8 cellular contexts compared by ENCODE assay signal in genomic region chr6:116280161-116280959, GRCh38. TPM values are rescaled to one million over a fixed set of nuclear protein-coding genes. Genes with fewer than 3 reads are reported as not detected.
DNase-seq lines count a peak whose midpoint lies in the region; ATAC-seq and TF ChIP-seq lines count a peak whose summit lies in the region.

No MANE protein-coding gene starts in this region.

- ATAC-seq in Right ventricle myocardium superior (ENCODE audit: poor library complexity), result no peak
- ATAC-seq in HG02623 (IDR thresholded peaks at IDR 0.05; ENCODE audit: unreplicated experiment), result no peak
- no peak for ATAC-seq in HG03520 (IDR thresholded peaks at IDR 0.05; ENCODE audit: unreplicated experiment)
- ATAC-seq in esophagus mucosa, result no peak

- H3K9me3 Mint-ChIP-seq in T-helper 2 cell treated with Interferon-gamma antibody and Interleukin-4, amounts not matched to agents 5 μg/mL and 100 μg/mL, for 36 hours, result no peaks in the 10 kb centered on the region
- no peaks in the 10 kb centered on the region for H3K9me3 Mint-ChIP-seq in progenitor cell of endocrine pancreas (ENCODE audit: low read depth)

- H3K9me3 ChIP-seq in left ventricle myocardium inferior (replicated peaks), result no peaks in the 10 kb centered on the region

- H3K4me3 ChIP-seq in left ventricle myocardium inferior, result peak overlapping the region; percentile 85
- H3K4me3 ChIP-seq in fibroblast of mammary gland (ENCODE audit: control insufficient read depth, low read depth, low read length), result peak overlapping the region; percentile 94

- peaks cover 38% of the 10 kb centered on the region for H3K4me1 Mint-ChIP-seq in T-helper 2 cell treated with Interferon-gamma antibody and Interleukin-4, amounts not matched to agents 5 μg/mL and 100 μg/mL, for 36 hours (ENCODE audit: low read depth)
- peaks cover 39% of the 10 kb centered on the region for H3K4me1 Mint-ChIP-seq in progenitor cell of endocrine pancreas (ENCODE audit: low read depth)

- peaks cover 32% of the 10 kb centered on the region for H3K36me3 Mint-ChIP-seq in T-helper 2 cell treated with Interferon-gamma antibody and Interleukin-4, amounts not matched to agents 5 μg/mL and 100 μg/mL, for 36 hours (ENCODE audit: low read depth)
- peaks cover 21% of the 10 kb centered on the region for H3K36me3 Mint-ChIP-seq in progenitor cell of endocrine pancreas (ENCODE audit: insufficient read depth)

- peaks cover 8% of the 10 kb centered on the region for H3K36me3 ChIP-seq in left ventricle myocardium inferior

- H3K4me1 ChIP-seq in left ventricle myocardium inferior, result peaks cover 58% of the 10 kb centered on the region

- no peaks in the 10 kb centered on the region for H3K27me3 ChIP-seq in left ventricle myocardium inferior (ENCODE audit: low read depth)

- TF ChIP-seq CTCF in left ventricle myocardium inferior (IDR thresholded peaks at IDR 0.05; ENCODE audit: borderline replicate concordance), result no peak
- no peak for TF ChIP-seq CTCF in fibroblast of mammary gland (conservative IDR thresholded peaks at IDR 0.05; ENCODE audit: control insufficient read depth, insufficient read depth, low read depth, low read length)
- TF ChIP-seq CTCF in progenitor cell of endocrine pancreas (IDR thresholded peaks at IDR 0.05; ENCODE audit: unreplicated experiment), result no peak

- H3K27ac ChIP-seq in left ventricle myocardium inferior (replicated peaks), result peak overlapping the region; percentile 96

- H3K27ac Mint-ChIP-seq in T-helper 2 cell treated with Interferon-gamma antibody and Interleukin-4, amounts not matched to agents 5 μg/mL and 100 μg/mL, for 36 hours, result peak overlapping the region; percentile 99
- H3K27ac Mint-ChIP-seq in progenitor cell of endocrine pancreas, result peak overlapping the region; percentile 100

- peak overlapping the region; percentile 99 for H3K4me3 Mint-ChIP-seq in T-helper 2 cell treated with Interferon-gamma antibody and Interleukin-4, amounts not matched to agents 5 μg/mL and 100 μg/mL, for 36 hours
- peak overlapping the region; percentile 99 for H3K4me3 Mint-ChIP-seq in progenitor cell of endocrine pancreas (ENCODE audit: low read depth)

- H3K27me3 Mint-ChIP-seq in T-helper 2 cell treated with Interferon-gamma antibody and Interleukin-4, amounts not matched to agents 5 μg/mL and 100 μg/mL, for 36 hours (ENCODE audit: low read depth), result peaks cover 3% of the 10 kb centered on the region
- no peaks in the 10 kb centered on the region for H3K27me3 Mint-ChIP-seq in progenitor cell of endocrine pancreas

- intact Hi-C loops in left ventricle myocardium inferior (cut with micrococcal nuclease) (no loop called here), Right ventricle myocardium superior (cut with DNase I) (no loop called here)

- DNase-seq in left ventricle myocardium inferior (no peak), Right ventricle myocardium superior (no peak), fibroblast of mammary gland (ENCODE audit: low read depth) (peak; percentile 30), progenitor cell of endocrine pancreas (ENCODE audit: low spot score, unreplicated experiment) (no peak)
- DNase-seq in T-helper 2 cell treated with Interferon-gamma antibody and Interleukin-4, amounts not matched to agents 5 μg/mL and 100 μg/mL, for 36 hours (ENCODE audit: low spot score), result no peak

RNA-seq across cellular contexts. Expression of gene TSPYL1, which starts 0.6 kb away (rescaled TPM):
- total RNA-seq in left ventricle myocardium inferior (89.5 TPM), Right ventricle myocardium superior (70.3 TPM), progenitor cell of endocrine pancreas (101 and 102 TPM in 2 replicates), esophagus mucosa (54.0 TPM)

RNA-seq across cellular contexts. Expression of gene TSPYL4, which starts 26.5 kb away (rescaled TPM):
- total RNA-seq in left ventricle myocardium inferior (30.5 TPM), Right ventricle myocardium superior (26.0 TPM), progenitor cell of endocrine pancreas (69.0 and 72.1 TPM in 2 replicates), esophagus mucosa (6.7 TPM)
